27 cellular contexts compared by ENCODE assay signal in the genomic region with DNA sequence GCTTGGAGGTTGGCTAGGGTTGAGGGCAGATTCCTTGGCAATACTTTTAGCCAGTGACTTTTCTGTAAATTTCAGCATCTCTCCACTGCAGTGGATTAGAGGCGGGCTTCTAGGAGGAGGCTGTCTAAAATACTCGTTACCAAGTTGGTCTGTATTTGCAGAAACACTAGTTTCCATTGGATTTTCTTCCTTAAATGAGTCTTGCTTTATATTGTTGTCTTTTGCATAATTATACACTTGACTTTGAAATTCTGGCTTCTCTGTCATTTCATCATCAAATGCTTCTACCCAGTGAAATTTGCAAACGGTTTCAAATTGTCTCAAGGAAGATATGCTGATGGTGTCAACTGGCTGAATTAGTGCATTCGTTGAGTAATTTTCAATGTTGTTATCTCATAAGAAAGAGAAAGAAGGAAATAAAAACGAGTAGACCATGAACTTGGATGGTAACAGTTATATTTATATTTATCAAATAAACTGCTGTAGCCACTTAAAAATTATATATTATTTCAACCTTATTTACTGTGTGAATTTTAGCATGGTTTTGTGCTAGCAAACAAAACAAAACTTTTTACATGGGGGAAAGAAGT. TPM values are rescaled to one million over a fixed set of nuclear protein-coding genes. Genes with fewer than 3 reads are reported as not detected.
"Had no signal": no experiment of that assay in that cellular context is flagged by ENCODE, and none has a peak within 500 bp of the region (broad histone marks: within the 10 kb centered on the region; RNA-seq: fewer than 3 reads in every experiment).

No MANE protein-coding gene starts in this region.

- H3K4me3 ChIP-seq: coronary artery, dorsolateral prefrontal cortex, esophagus muscularis mucosa, gastroesophageal sphincter, heart left ventricle, left lung, lower lobe of right lung, mucosa of descending colon had no signal

- H3K27me3 ChIP-seq: foreskin keratinocyte, left lung had no signal

- H3K36me3 ChIP-seq: esophagus muscularis mucosa, gastroesophageal sphincter, heart left ventricle, left lung, lower lobe of right lung had no signal

- H3K9me3 ChIP-seq: esophagus muscularis mucosa, gastroesophageal sphincter, heart left ventricle, left lung, lower lobe of right lung, mucosa of descending colon had no signal

- FAIRE-seq: endothelial cell of umbilical vein, frontal cortex, islet of Langerhans, keratinocyte had no signal

- ATAC-seq: foreskin keratinocyte, gastroesophageal sphincter, heart left ventricle, left cardiac atrium, left lung, left ventricle myocardium superior, lower lobe of right lung, mucosa of descending colon had no signal

- H3K27ac ChIP-seq: coronary artery, dorsolateral prefrontal cortex, esophagus muscularis mucosa, foreskin keratinocyte, gastroesophageal sphincter, heart left ventricle, left lung, lower lobe of right lung had no signal

- DNase-seq: dermis blood vessel endothelial cell; dorsolateral prefrontal cortex; effector CD4-positive, alpha-beta T cell; effector memory CD4-positive, alpha-beta T cell; foreskin keratinocyte; heart left ventricle; hippocampal formation; left cardiac atrium; left lung; left ventricle myocardium superior; lower lobe of right lung; mesenchymal stem cell; mucosa of descending colon; naive B cell had no signal

- H3K4me1 ChIP-seq: esophagus muscularis mucosa, foreskin keratinocyte, gastroesophageal sphincter, heart left ventricle, left lung, lower lobe of right lung had no signal

RNA-seq across cellular contexts. Expression of a gene that starts 10.8 kb away (rescaled TPM):
- total RNA-seq: endothelial cell of umbilical vein, epithelial cell of proximal tubule, esophagus muscularis mucosa, frontal cortex, gastroesophageal sphincter, kidney epithelial cell, left lung, left ventricle myocardium superior, lower leg skin, lower lobe of right lung, mesenteric fat pad, myocyte had no signal
- polyA plus RNA-seq: endothelial cell of umbilical vein, fibroblast of lung, heart left ventricle had no signal
